Comparison of ENCODE assay signal across 29 cellular contexts in the genomic region with DNA sequence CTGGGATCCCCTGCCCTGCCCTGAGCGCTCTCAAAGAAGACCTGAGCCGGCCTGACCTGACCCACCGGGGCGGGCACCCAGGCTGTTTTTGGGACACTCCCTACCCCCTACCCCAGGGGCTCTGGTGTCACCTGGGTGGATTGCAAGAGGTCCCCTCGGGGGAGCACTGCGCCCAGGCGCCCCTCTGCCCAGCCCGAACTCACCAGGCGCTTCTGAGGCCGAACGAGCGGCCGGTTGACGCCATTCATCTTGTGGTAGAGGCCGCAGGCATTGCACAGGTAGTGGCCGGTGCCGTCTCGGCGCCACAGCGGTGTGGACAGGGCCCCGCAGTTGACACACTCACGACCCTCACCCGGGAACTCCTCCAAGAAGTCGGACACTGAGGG. TPM values are rescaled to one million over a fixed set of nuclear protein-coding genes. Genes with fewer than 3 reads are reported as not detected.
DNase-seq lines count a peak whose midpoint lies in the region; ATAC-seq and TF ChIP-seq lines count a peak whose summit lies in the region.
"Had no signal": no experiment of that assay in that cellular context is flagged by ENCODE, and none has a peak within 500 bp of the region (broad histone marks: within the 10 kb centered on the region; RNA-seq: fewer than 3 reads in every experiment).

No MANE protein-coding gene starts in this region.

- peak overlapping the region; percentile 64 for H3K27ac ChIP-seq in cardiac muscle cell
- no peak overlapping the region for H3K27ac ChIP-seq in left ventricle myocardium inferior (replicated peaks)
- H3K27ac ChIP-seq in duodenal mucosa (ENCODE audit: low read depth, low read length): peak overlapping the region; percentile 77
- peak overlapping the region; percentile 83 to 92 (median 84) for H3K27ac ChIP-seq in stomach
- H3K27ac ChIP-seq: 22Rv1, BLaER1 had no signal

- H3K36me3 ChIP-seq in cardiac muscle cell (no peaks in the 10 kb centered on the region), left ventricle myocardium inferior (no peaks in the 10 kb centered on the region), duodenal mucosa (ENCODE audit: control insufficient read depth in 1 of 2, insufficient read depth in 2 of 2, low read length in 2 of 2) (no peaks in the 10 kb centered on the region), mucosa of stomach (ENCODE audit: control insufficient read depth, insufficient read depth, low read length) (no peaks in the 10 kb centered on the region), stomach (no peaks in the 10 kb centered on the region)
- H3K36me3 ChIP-seq: BLaER1, HAP-1 had no signal

- peak overlapping the region; percentile 63 for H3K4me3 ChIP-seq in cardiac muscle cell
- H3K4me3 ChIP-seq in left ventricle myocardium inferior: no peak overlapping the region
- peak overlapping the region; percentile 70 to 71 for H3K4me3 ChIP-seq in duodenal mucosa (ENCODE audit: low read depth in 1 of 2, low read length in 2 of 2)
- H3K4me3 ChIP-seq in mucosa of stomach (ENCODE audit: low read length): no peak overlapping the region
- H3K4me3 ChIP-seq in stomach: peak overlapping the region; percentile 48 to 59 (median 52)
- H3K4me3 ChIP-seq: HAP-1 had no signal

- H3K4me1 ChIP-seq in cardiac muscle cell (ENCODE audit: low read depth) (peaks cover 21% of the 10 kb centered on the region), left ventricle myocardium inferior (peaks cover 26% of the 10 kb centered on the region), duodenal mucosa (ENCODE audit: control insufficient read depth in 1 of 2, insufficient read depth in 2 of 2, low read length in 2 of 2) (peaks cover 4 to 8% of the 10 kb centered on the region in 2 donors), mucosa of stomach (ENCODE audit: control insufficient read depth, insufficient read depth, low read length) (peaks cover 10% of the 10 kb centered on the region), stomach (peaks cover 13 to 56% (median 52%) of the 10 kb centered on the region in 4 donors)
- H3K4me1 ChIP-seq: HAP-1 had no signal

- no peaks in the 10 kb centered on the region for H3K9me3 ChIP-seq in cardiac muscle cell (ENCODE audit: low read depth)
- no peaks in the 10 kb centered on the region for H3K9me3 ChIP-seq in left ventricle myocardium inferior (replicated peaks)
- no peaks in the 10 kb centered on the region for H3K9me3 ChIP-seq in duodenal mucosa (ENCODE audit: control insufficient read depth in 1 of 2, low read length in 2 of 2)
- no peaks in the 10 kb centered on the region for H3K9me3 ChIP-seq in mucosa of stomach (ENCODE audit: control insufficient read depth, low read length)
- H3K9me3 ChIP-seq in stomach: no peaks in the 10 kb centered on the region
- H3K9me3 ChIP-seq: BLaER1, HAP-1 had no signal

- no peak for TF ChIP-seq CTCF in cardiac muscle cell (IDR thresholded peaks at IDR 0.05; ENCODE audit: low read depth, low read length)
- no peak for TF ChIP-seq CTCF in left ventricle myocardium inferior (IDR thresholded peaks at IDR 0.05; ENCODE audit: borderline replicate concordance)
- no peak for TF ChIP-seq CTCF in stomach (IDR thresholded peaks at IDR 0.05)

- intact Hi-C loops in left ventricle myocardium inferior (cut with micrococcal nuclease): no loop called here
- intact Hi-C loops in stomach (cut with DNase I; ENCODE audit: low total_unique reads): no loop called here
- intact Hi-C loops in sciatic nerve (cut with DNase I): no loop called here

- ATAC-seq in sciatic nerve: no peak
- ATAC-seq: PC-3 had no signal

- 23 to 42% (median 40%) methylated on average over 2 to 24 of the region's 24 CpGs for WGBS in stomach, 5 donors

- H3K9ac ChIP-seq in duodenal mucosa (ENCODE audit: low read depth in 1 of 2, low read length in 2 of 2) (peak overlapping the region; percentile 73 to 88), mucosa of stomach (ENCODE audit: low read length) (peak overlapping the region; percentile 41)
- H3K9ac ChIP-seq: BLaER1 had no signal

- TF ChIP-seq EP300 in stomach (IDR thresholded peaks at IDR 0.05): no peak

- H3K27me3 ChIP-seq in cardiac muscle cell (no peaks in the 10 kb centered on the region), left ventricle myocardium inferior (ENCODE audit: low read depth) (peaks cover 91% of the 10 kb centered on the region), duodenal mucosa (ENCODE audit: control insufficient read depth in 1 of 2, insufficient read depth in 2 of 2, low read length in 2 of 2) (no peaks in the 10 kb centered on the region), mucosa of stomach (ENCODE audit: control insufficient read depth, insufficient read depth, low read length) (peaks cover 55% of the 10 kb centered on the region), stomach (peaks cover 12 to 90% (median 39%) of the 10 kb centered on the region in 3 donors)

- TF ChIP-seq POLR2A in stomach (IDR thresholded peaks at IDR 0.05): no peak

- DNase-seq in cardiac muscle cell (ENCODE audit: low read depth in 1 of 2, low spot score in 1 of 2) (no peak), left ventricle myocardium inferior (no peak), stomach (peak; percentile 39), sciatic nerve (ENCODE audit: low spot score) (no peak), A172 (ENCODE audit: low spot score) (no peak), cerebellar cortex (ENCODE audit: low spot score) (no peak)
- DNase-seq: CD4-positive, CD25-positive, alpha-beta regulatory T cell; DMS53; HFFc6; KBM-7; NCI-H1105 treated with DMSO at 0.1 percent for 48 hours; NCI-H1694; NCI-H2029 treated with DMSO at 0.1 percent for 48 hours; NCI-H446 treated with DMSO at 0.1 percent for 48 hours; NCI-H526; NK-92 treated with Interleukin-12 subunit alpha and Interleukin-12 subunit beta, amount 100 ng/mL, for 24 hours; PC-3; RPMI8226; SHP77 treated with DMSO at 0.1 percent for 48 hours had no signal

RNA-seq across cellular contexts. Expression of a gene that starts 2.6 kb away (rescaled TPM):
- 79.0 and 103 TPM in 2 replicates for total RNA-seq in cardiac muscle cell
- polyA plus RNA-seq in cardiac muscle cell: 66.8 and 96.5 TPM in 2 replicates
- 0.69 TPM for total RNA-seq in left ventricle myocardium inferior
- 10 to 100 TPM in 2 of 5 donors, 1 to 10 TPM in 2, not detected in 1; 3.1 to 16.4 (median 9.0) TPM for total RNA-seq in stomach
- 10 to 100 TPM in 1 of 3 donors, 1 to 10 TPM in 2; 9.1 to 11.2 (median 9.3) TPM for polyA plus RNA-seq in stomach
- 0.22 TPM for total RNA-seq in sciatic nerve
- 4.7 and 5.5 TPM in 2 replicates for total RNA-seq in A172 (2014; rRNA removed; shearing (Covaris generic))
- total RNA-seq: CD4-positive, CD25-positive, alpha-beta regulatory T cell; Daoy; HFFc6; HT1080; LHCN-M2; MCF 10A had no signal
- polyA plus RNA-seq: CD4-positive, CD25-positive, alpha-beta regulatory T cell had no signal

RNA-seq across cellular contexts. Expression of a gene that starts 45.9 kb away (rescaled TPM):
- not detected in 2 replicates for total RNA-seq in cardiac muscle cell
- polyA plus RNA-seq in cardiac muscle cell: not detected in 2 replicates
- total RNA-seq in left ventricle myocardium inferior: not detected
- 1 to 10 TPM in 1 of 5 donors, under 1 TPM in 2, not detected in 2; 0.45 to 2.3 (median 0.55) TPM for total RNA-seq in stomach
- 1 to 10 TPM; 2.1 to 8.0 (median 5.7) TPM for polyA plus RNA-seq in stomach
- total RNA-seq in sciatic nerve: not detected
- total RNA-seq in A172 (2014; rRNA removed; shearing (Covaris generic)): not detected in 2 replicates
- total RNA-seq: CD4-positive, CD25-positive, alpha-beta regulatory T cell; Daoy; G401; HFFc6; HT1080; LHCN-M2; MCF 10A had no signal
- polyA plus RNA-seq: CD4-positive, CD25-positive, alpha-beta regulatory T cell had no signal

Comparison
In these comparisons a context has a peak if more than half of its experiments do, and no peak if none do; other contexts are left out.
1. H3K4me3 ChIP-seq: peak in cardiac muscle cell (single experiment), duodenal mucosa (2 of 2) and stomach (4 of 4); none in left ventricle myocardium inferior (single experiment) and mucosa of stomach (single experiment).